8 cellular contexts compared by ENCODE assay signal in genomic region chr19:45770192-45771101, GRCh38. TPM values are rescaled to one million over a fixed set of nuclear protein-coding genes. Genes with fewer than 3 reads are reported as not detected.
DNase-seq lines count a peak whose midpoint lies in the region; ATAC-seq and TF ChIP-seq lines count a peak whose summit lies in the region.

No MANE protein-coding gene starts in this region.

- peak overlapping the region; percentile 87 for H3K4me2 ChIP-seq in Karpas-422 (ENCODE audit: low read depth, low read length, poor library complexity, severe bottlenecking)

- H3K9ac ChIP-seq in Karpas-422 (ENCODE audit: low read length) = peak overlapping the region; percentile 70

- H3K27ac Mint-ChIP-seq in activated T-helper 2 cell treated with anti-CD3 and anti-CD28 coated beads, Interferon-gamma antibody, Interleukin-2, Interleukin-4, amounts not matched to agents 10 μg/mL and 5 μg/mL and 100 μg/mL, durations not matched to agents 14 hours and 24 hours and 36 hours = no peak overlapping the region
- peak overlapping the region; percentile 83 to 92 for H3K27ac Mint-ChIP-seq in natural killer cell treated with Interleukin-12 subunit alpha and Interleukin-12 subunit beta and Interleukin-15 and Interleukin-18, amount 100 ng/mL, for 72 hours

- no peaks in the 10 kb centered on the region for H3K9me3 Mint-ChIP-seq in activated T-helper 2 cell treated with anti-CD3 and anti-CD28 coated beads, Interferon-gamma antibody, Interleukin-2, Interleukin-4, amounts not matched to agents 10 μg/mL and 5 μg/mL and 100 μg/mL, durations not matched to agents 14 hours and 24 hours and 36 hours
- H3K9me3 Mint-ChIP-seq in natural killer cell treated with Interleukin-12 subunit alpha and Interleukin-12 subunit beta and Interleukin-15 and Interleukin-18, amount 100 ng/mL, for 72 hours = no peaks in the 10 kb centered on the region

- H3K4me3 ChIP-seq in Karpas-422 (ENCODE audit: low read length) = peak overlapping the region; percentile 62
- H3K4me3 ChIP-seq in fibroblast of pulmonary artery (replicated peaks; ENCODE audit: low read depth, low read length) = peak overlapping the region; percentile 65

- peak; percentile 43 for ATAC-seq in GM21737 (IDR thresholded peaks at IDR 0.05; ENCODE audit: unreplicated experiment)
- peak; percentile 78 to 80 for ATAC-seq in natural killer cell treated with Interleukin-12 subunit alpha and Interleukin-12 subunit beta and Interleukin-15 and Interleukin-18, amount 100 ng/mL, for 72 hours

- peak overlapping the region; percentile 64 for H3K27ac ChIP-seq in Karpas-422 (ENCODE audit: low read length)

- intact Hi-C loops in activated T-helper 2 cell treated with anti-CD3 and anti-CD28 coated beads, Interferon-gamma antibody, Interleukin-2, Interleukin-4, amounts not matched to agents 10 μg/mL and 5 μg/mL and 100 μg/mL, durations not matched to agents 14 hours and 24 hours and 36 hours (cut with micrococcal nuclease) = loop anchor here (1.0 kb wide), 3 partner anchors 9 to 93 kb away; partner anchors contain the start of gene SYMPK

- no peaks in the 10 kb centered on the region for H3K36me3 ChIP-seq in Karpas-422 (ENCODE audit: insufficient read depth, low read length)

- H4K20me1 ChIP-seq in Karpas-422 (ENCODE audit: insufficient read depth, low read depth, low read length) = 0 out of 2 replicates have a peak, but pooled peaks cover 4% of the 10 kb centered on the region

- peak; percentile 62 for TF ChIP-seq CTCF in fibroblast of pulmonary artery (IDR thresholded peaks at IDR 0.05; ENCODE audit: low read length, missing control alignments)

- H3K4me1 ChIP-seq in Karpas-422 (ENCODE audit: low read length) = peaks cover 24% of the 10 kb centered on the region

- H3K27me3 ChIP-seq in Karpas-422 (ENCODE audit: low read length) = no peaks in the 10 kb centered on the region

- no peaks in the 10 kb centered on the region for H3K79me2 ChIP-seq in Karpas-422 (ENCODE audit: low read length)

- H3K4me1 Mint-ChIP-seq in activated T-helper 2 cell treated with anti-CD3 and anti-CD28 coated beads, Interferon-gamma antibody, Interleukin-2, Interleukin-4, amounts not matched to agents 10 μg/mL and 5 μg/mL and 100 μg/mL, durations not matched to agents 14 hours and 24 hours and 36 hours (ENCODE audit: low read depth) = peaks cover 8% of the 10 kb centered on the region
- H3K4me1 Mint-ChIP-seq in natural killer cell treated with Interleukin-12 subunit alpha and Interleukin-12 subunit beta and Interleukin-15 and Interleukin-18, amount 100 ng/mL, for 72 hours (ENCODE audit: low read depth in 2 of 2) = peaks cover 4 to 14% of the 10 kb centered on the region in 2 donors

- H3K4me3 Mint-ChIP-seq in activated T-helper 2 cell treated with anti-CD3 and anti-CD28 coated beads, Interferon-gamma antibody, Interleukin-2, Interleukin-4, amounts not matched to agents 10 μg/mL and 5 μg/mL and 100 μg/mL, durations not matched to agents 14 hours and 24 hours and 36 hours (ENCODE audit: low read depth) = peak overlapping the region; percentile 86
- peak overlapping the region; percentile 88 for H3K4me3 Mint-ChIP-seq in natural killer cell treated with Interleukin-12 subunit alpha and Interleukin-12 subunit beta and Interleukin-15 and Interleukin-18, amount 100 ng/mL, for 72 hours

- H3K9me2 ChIP-seq in Karpas-422 (replicated peaks; ENCODE audit: insufficient read depth, low read length) = no peaks in the 10 kb centered on the region

- H3K27me3 Mint-ChIP-seq in activated T-helper 2 cell treated with anti-CD3 and anti-CD28 coated beads, Interferon-gamma antibody, Interleukin-2, Interleukin-4, amounts not matched to agents 10 μg/mL and 5 μg/mL and 100 μg/mL, durations not matched to agents 14 hours and 24 hours and 36 hours (ENCODE audit: low read depth) = peaks cover 12% of the 10 kb centered on the region
- no peaks in the 10 kb centered on the region for H3K27me3 Mint-ChIP-seq in natural killer cell treated with Interleukin-12 subunit alpha and Interleukin-12 subunit beta and Interleukin-15 and Interleukin-18, amount 100 ng/mL, for 72 hours

- DNase-seq in DMS53 treated with DMSO at 0.1 percent for 48 hours (lab: John Stamatoyannopoulos, UW; ENCODE audit: unreplicated experiment) = peak; percentile 98
- DNase-seq in Karpas-422 = peak; percentile 99
- DNase-seq in RKO (ENCODE audit: low spot score) = peak; percentile 97
- peak; percentile 86 for DNase-seq in activated T-helper 2 cell treated with anti-CD3 and anti-CD28 coated beads, Interferon-gamma antibody, Interleukin-2, Interleukin-4, amounts not matched to agents 10 μg/mL and 5 μg/mL and 100 μg/mL, durations not matched to agents 14 hours and 24 hours and 36 hours (ENCODE audit: low spot score)
- DNase-seq in fibroblast of pulmonary artery (ENCODE audit: low read depth) = peak; percentile 99
- peak; percentile 90 for DNase-seq in natural killer cell treated with Interleukin-12 subunit alpha and Interleukin-12 subunit beta and Interleukin-15 and Interleukin-18, amount 100 ng/mL, for 72 hours (ENCODE audit: low spot score)
- peak; percentile 86 for DNase-seq in stimulated activated naive CD4-positive, alpha-beta T cell treated with Interleukin-2 at 50 U/mL for 16 hours (lab: John Stamatoyannopoulos, UW)

- H3K9me3 ChIP-seq in Karpas-422 (ENCODE audit: low read length) = no peaks in the 10 kb centered on the region

- no peaks in the 10 kb centered on the region for H3K36me3 Mint-ChIP-seq in activated T-helper 2 cell treated with anti-CD3 and anti-CD28 coated beads, Interferon-gamma antibody, Interleukin-2, Interleukin-4, amounts not matched to agents 10 μg/mL and 5 μg/mL and 100 μg/mL, durations not matched to agents 14 hours and 24 hours and 36 hours (ENCODE audit: low read depth)
- no peaks in the 10 kb centered on the region for H3K36me3 Mint-ChIP-seq in natural killer cell treated with Interleukin-12 subunit alpha and Interleukin-12 subunit beta and Interleukin-15 and Interleukin-18, amount 100 ng/mL, for 72 hours

- no peak overlapping the region for H2AFZ ChIP-seq in Karpas-422 (ENCODE audit: low read length)

RNA-seq across cellular contexts. Expression of gene SIX5, which starts 1.4 kb away (rescaled TPM):
- total RNA-seq in Karpas-422 (2014; rRNA removed; shearing (Covaris generic); ENCODE audit: low replicate concordance) = 2.6 and 4.0 TPM in 2 replicates
- total RNA-seq in activated T-helper 2 cell treated with anti-CD3 and anti-CD28 coated beads, Interferon-gamma antibody, Interleukin-2, Interleukin-4, amounts not matched to agents 10 μg/mL and 5 μg/mL and 100 μg/mL, durations not matched to agents 14 hours and 24 hours and 36 hours = 4.8 and 5.7 TPM in 2 replicates
- total RNA-seq in natural killer cell treated with Interleukin-12 subunit alpha and Interleukin-12 subunit beta and Interleukin-15 and Interleukin-18, amount 100 ng/mL, for 72 hours = 1 to 10 TPM; 3.0 to 3.6 TPM

RNA-seq across cellular contexts. Expression of gene DMPK, which starts 11.8 kb away (rescaled TPM):
- 11.5 and 33.7 TPM in 2 replicates for total RNA-seq in Karpas-422 (2014; rRNA removed; shearing (Covaris generic); ENCODE audit: low replicate concordance)
- 22.0 and 23.4 TPM in 2 replicates for total RNA-seq in activated T-helper 2 cell treated with anti-CD3 and anti-CD28 coated beads, Interferon-gamma antibody, Interleukin-2, Interleukin-4, amounts not matched to agents 10 μg/mL and 5 μg/mL and 100 μg/mL, durations not matched to agents 14 hours and 24 hours and 36 hours
- total RNA-seq in natural killer cell treated with Interleukin-12 subunit alpha and Interleukin-12 subunit beta and Interleukin-15 and Interleukin-18, amount 100 ng/mL, for 72 hours = 10 to 100 TPM; 40.8 to 51.1 TPM

RNA-seq across cellular contexts. Expression of gene DMWD, which starts 22.2 kb away (rescaled TPM):
- 37.8 and 61.3 TPM in 2 replicates for total RNA-seq in Karpas-422 (2014; rRNA removed; shearing (Covaris generic); ENCODE audit: low replicate concordance)
- total RNA-seq in activated T-helper 2 cell treated with anti-CD3 and anti-CD28 coated beads, Interferon-gamma antibody, Interleukin-2, Interleukin-4, amounts not matched to agents 10 μg/mL and 5 μg/mL and 100 μg/mL, durations not matched to agents 14 hours and 24 hours and 36 hours = 44.7 and 45.6 TPM in 2 replicates
- total RNA-seq in natural killer cell treated with Interleukin-12 subunit alpha and Interleukin-12 subunit beta and Interleukin-15 and Interleukin-18, amount 100 ng/mL, for 72 hours = 10 to 100 TPM; 51.3 to 76.6 TPM

RNA-seq across cellular contexts. Expression of gene MEIOSIN, which starts 37.2 kb away (rescaled TPM):
- not detected in 2 replicates for total RNA-seq in Karpas-422 (2014; rRNA removed; shearing (Covaris generic); ENCODE audit: low replicate concordance)
- total RNA-seq in activated T-helper 2 cell treated with anti-CD3 and anti-CD28 coated beads, Interferon-gamma antibody, Interleukin-2, Interleukin-4, amounts not matched to agents 10 μg/mL and 5 μg/mL and 100 μg/mL, durations not matched to agents 14 hours and 24 hours and 36 hours = not detected in 2 replicates
- total RNA-seq in natural killer cell treated with Interleukin-12 subunit alpha and Interleukin-12 subunit beta and Interleukin-15 and Interleukin-18, amount 100 ng/mL, for 72 hours = not detected

RNA-seq across cellular contexts. Expression of gene FBXO46, which starts 39.8 kb away (rescaled TPM):
- total RNA-seq in Karpas-422 (2014; rRNA removed; shearing (Covaris generic); ENCODE audit: low replicate concordance) = 16.8 and 25.6 TPM in 2 replicates
- 34.4 and 38.9 TPM in 2 replicates for total RNA-seq in activated T-helper 2 cell treated with anti-CD3 and anti-CD28 coated beads, Interferon-gamma antibody, Interleukin-2, Interleukin-4, amounts not matched to agents 10 μg/mL and 5 μg/mL and 100 μg/mL, durations not matched to agents 14 hours and 24 hours and 36 hours
- total RNA-seq in natural killer cell treated with Interleukin-12 subunit alpha and Interleukin-12 subunit beta and Interleukin-15 and Interleukin-18, amount 100 ng/mL, for 72 hours = 10 to 100 TPM; 36.9 to 53.8 TPM

Comparison
In these comparisons a context has a peak if more than half of its experiments do, and no peak if none do; other contexts are left out.
1. Peak in every context shown above with its lines: DNase-seq, ATAC-seq, H3K4me3 ChIP-seq and H3K27ac ChIP-seq.